Comparison of ENCODE assay signal across 1 cellular context in the genomic region with DNA sequence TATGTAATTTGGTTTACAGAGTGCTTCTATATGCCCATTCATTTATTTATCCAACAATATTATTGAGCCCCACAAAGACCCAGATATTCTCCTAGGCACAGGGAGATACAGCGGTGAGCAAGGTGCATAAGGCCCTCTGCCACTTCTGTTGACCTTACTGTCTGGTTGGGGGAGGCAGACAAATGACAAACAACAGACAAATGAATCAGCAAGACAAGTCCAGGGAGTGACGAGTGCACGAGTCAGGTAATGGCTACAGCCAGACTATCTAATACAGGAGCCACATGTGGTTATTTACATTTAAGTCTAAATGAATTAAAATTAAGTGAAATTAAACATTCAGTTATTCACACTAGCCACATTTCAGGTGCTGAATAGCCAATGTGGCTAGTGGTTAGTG.
A peak's percentile ranks its signal among the peaks of the same experiment; 100 is the strongest.
TF ChIP-seq lines count a peak whose summit lies in the region.

No MANE protein-coding gene starts in this region.

TF ChIP-seq in HepG2, 621 proteins besides CTCF, POLR2A, EP300 and RAD21 (continued from another document and continues in another):
- TF ChIP-seq, protein P1, sequence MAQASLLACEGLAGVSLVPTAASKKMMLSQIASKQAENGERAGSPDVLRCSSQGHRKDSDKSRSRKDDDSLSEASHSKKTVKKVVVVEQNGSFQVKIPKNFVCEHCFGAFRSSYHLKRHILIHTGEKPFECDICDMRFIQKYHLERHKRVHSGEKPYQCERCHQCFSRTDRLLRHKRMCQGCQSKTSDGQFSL (CRISPR knock-in tag; IDR thresholded peaks at IDR 0.05), result peak; percentile 63; the same call in 1 of the 2 replicates
- TF ChIP-seq, protein P2, sequence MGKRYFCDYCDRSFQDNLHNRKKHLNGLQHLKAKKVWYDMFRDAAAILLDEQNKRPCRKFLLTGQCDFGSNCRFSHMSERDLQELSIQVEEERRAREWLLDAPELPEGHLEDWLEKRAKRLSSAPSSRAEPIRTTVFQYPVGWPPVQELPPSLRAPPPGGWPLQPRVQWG (CRISPR knock-in tag; IDR thresholded peaks at IDR 0.05; ENCODE audit: borderline replicate concordance, low read depth), result no peak
- TF ChIP-seq, protein P3, sequence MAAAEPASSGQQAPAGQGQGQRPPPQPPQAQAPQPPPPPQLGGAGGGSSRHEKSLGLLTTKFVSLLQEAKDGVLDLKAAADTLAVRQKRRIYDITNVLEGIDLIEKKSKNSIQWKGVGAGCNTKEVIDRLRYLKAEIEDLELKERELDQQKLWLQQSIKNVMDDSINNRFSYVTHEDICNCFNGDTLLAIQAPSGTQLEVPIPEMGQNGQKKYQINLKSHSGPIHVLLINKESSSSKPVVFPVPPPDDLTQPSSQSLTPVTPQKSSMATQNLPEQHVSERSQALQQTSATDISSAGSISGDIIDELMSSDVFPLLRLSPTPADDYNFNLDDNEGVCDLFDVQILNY (CRISPR knock-in tag; conservative IDR thresholded peaks at IDR 0.05), result no peak
- TF ChIP-seq GATAD2A (CRISPR knock-in tag; IDR thresholded peaks at IDR 0.05), result 0 out of 2 replicates have a peak, but pooled peaks have one; percentile 26
- TF ChIP-seq HNF4G (IDR thresholded peaks at IDR 0.05; ENCODE audit: borderline replicate concordance, low read depth, low read length), result no peak
- TF ChIP-seq HNF4G (CRISPR knock-in tag; IDR thresholded peaks at IDR 0.05; ENCODE audit: borderline replicate concordance, low read depth), result no peak
- TF ChIP-seq SOX6 (IDR thresholded peaks at IDR 0.05), result no peak
- TF ChIP-seq SOX6 (CRISPR knock-in tag; IDR thresholded peaks at IDR 0.05), result peak; percentile 33; the same call in 1 of the 2 replicates
- TF ChIP-seq, protein P4, sequence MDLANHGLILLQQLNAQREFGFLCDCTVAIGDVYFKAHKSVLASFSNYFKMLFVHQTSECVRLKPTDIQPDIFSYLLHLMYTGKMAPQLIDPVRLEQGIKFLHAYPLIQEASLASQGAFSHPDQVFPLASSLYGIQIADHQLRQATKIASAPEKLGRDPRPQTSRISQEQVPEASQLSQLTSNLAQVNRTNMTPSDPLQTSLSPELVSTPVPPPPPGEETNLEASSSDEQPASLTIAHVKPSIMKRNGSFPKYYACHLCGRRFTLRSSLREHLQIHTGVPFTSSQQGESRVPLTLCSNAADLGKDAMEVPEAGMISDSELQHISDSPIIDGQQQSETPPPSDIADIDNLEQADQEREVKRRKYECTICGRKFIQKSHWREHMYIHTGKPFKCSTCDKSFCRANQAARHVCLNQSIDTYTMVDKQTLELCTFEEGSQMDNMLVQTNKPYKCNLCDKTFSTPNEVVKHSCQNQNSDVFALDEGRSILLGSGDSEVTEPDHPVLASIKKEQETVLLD (CRISPR knock-in tag; IDR thresholded peaks at IDR 0.05; ENCODE audit: low read depth), result no peak
- TF ChIP-seq, protein P5, sequence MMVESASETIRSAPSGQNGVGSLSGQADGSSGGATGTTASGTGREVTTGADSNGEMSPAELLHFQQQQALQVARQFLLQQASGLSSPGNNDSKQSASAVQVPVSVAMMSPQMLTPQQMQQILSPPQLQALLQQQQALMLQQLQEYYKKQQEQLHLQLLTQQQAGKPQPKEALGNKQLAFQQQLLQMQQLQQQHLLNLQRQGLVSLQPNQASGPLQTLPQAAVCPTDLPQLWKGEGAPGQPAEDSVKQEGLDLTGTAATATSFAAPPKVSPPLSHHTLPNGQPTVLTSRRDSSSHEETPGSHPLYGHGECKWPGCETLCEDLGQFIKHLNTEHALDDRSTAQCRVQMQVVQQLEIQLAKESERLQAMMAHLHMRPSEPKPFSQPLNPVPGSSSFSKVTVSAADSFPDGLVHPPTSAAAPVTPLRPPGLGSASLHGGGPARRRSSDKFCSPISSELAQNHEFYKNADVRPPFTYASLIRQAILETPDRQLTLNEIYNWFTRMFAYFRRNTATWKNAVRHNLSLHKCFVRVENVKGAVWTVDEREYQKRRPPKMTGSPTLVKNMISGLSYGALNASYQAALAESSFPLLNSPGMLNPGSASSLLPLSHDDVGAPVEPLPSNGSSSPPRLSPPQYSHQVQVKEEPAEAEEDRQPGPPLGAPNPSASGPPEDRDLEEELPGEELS (CRISPR knock-in tag; IDR thresholded peaks at IDR 0.05), result 0 out of 2 replicates have a peak, but pooled peaks have one; percentile 33
- no peak for TF ChIP-seq HES4 (CRISPR knock-in tag; IDR thresholded peaks at IDR 0.05; ENCODE audit: borderline replicate concordance)
- TF ChIP-seq, protein P6, sequence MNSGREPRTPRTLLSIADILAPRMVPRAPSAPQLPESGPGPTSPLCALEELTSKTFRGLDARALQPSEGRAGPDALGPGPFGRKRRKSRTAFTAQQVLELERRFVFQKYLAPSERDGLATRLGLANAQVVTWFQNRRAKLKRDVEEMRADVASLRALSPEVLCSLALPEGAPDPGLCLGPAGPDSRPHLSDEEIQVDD (CRISPR knock-in tag; IDR thresholded peaks at IDR 0.05; ENCODE audit: borderline replicate concordance), result no peak
- TF ChIP-seq FOSL2 (CRISPR knock-in tag; IDR thresholded peaks at IDR 0.05), result peak; percentile 87
- TF ChIP-seq SAP130 (CRISPR knock-in tag; IDR thresholded peaks at IDR 0.05; ENCODE audit: low read depth), result peak; percentile 51
- TF ChIP-seq GABPB1 (CRISPR knock-in tag; IDR thresholded peaks at IDR 0.05), result no peak
- TF ChIP-seq KAT8 (CRISPR knock-in tag; IDR thresholded peaks at IDR 0.05), result no peak
- TF ChIP-seq ZNF550 (CRISPR knock-in tag; IDR thresholded peaks at IDR 0.05; ENCODE audit: borderline replicate concordance), result no peak
- no peak for TF ChIP-seq ZNF326 (CRISPR knock-in tag; IDR thresholded peaks at IDR 0.05; ENCODE audit: borderline replicate concordance)
- TF ChIP-seq, protein P7, sequence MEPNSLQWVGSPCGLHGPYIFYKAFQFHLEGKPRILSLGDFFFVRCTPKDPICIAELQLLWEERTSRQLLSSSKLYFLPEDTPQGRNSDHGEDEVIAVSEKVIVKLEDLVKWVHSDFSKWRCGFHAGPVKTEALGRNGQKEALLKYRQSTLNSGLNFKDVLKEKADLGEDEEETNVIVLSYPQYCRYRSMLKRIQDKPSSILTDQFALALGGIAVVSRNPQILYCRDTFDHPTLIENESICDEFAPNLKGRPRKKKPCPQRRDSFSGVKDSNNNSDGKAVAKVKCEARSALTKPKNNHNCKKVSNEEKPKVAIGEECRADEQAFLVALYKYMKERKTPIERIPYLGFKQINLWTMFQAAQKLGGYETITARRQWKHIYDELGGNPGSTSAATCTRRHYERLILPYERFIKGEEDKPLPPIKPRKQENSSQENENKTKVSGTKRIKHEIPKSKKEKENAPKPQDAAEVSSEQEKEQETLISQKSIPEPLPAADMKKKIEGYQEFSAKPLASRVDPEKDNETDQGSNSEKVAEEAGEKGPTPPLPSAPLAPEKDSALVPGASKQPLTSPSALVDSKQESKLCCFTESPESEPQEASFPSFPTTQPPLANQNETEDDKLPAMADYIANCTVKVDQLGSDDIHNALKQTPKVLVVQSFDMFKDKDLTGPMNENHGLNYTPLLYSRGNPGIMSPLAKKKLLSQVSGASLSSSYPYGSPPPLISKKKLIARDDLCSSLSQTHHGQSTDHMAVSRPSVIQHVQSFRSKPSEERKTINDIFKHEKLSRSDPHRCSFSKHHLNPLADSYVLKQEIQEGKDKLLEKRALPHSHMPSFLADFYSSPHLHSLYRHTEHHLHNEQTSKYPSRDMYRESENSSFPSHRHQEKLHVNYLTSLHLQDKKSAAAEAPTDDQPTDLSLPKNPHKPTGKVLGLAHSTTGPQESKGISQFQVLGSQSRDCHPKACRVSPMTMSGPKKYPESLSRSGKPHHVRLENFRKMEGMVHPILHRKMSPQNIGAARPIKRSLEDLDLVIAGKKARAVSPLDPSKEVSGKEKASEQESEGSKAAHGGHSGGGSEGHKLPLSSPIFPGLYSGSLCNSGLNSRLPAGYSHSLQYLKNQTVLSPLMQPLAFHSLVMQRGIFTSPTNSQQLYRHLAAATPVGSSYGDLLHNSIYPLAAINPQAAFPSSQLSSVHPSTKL (CRISPR knock-in tag; IDR thresholded peaks at IDR 0.05), result peak; percentile 67
- TF ChIP-seq MIXL1 (CRISPR knock-in tag; IDR thresholded peaks at IDR 0.05), result 0 out of 2 replicates have a peak, but pooled peaks have one; percentile 20
- TF ChIP-seq SCMH1 (CRISPR knock-in tag; IDR thresholded peaks at IDR 0.05; ENCODE audit: borderline replicate concordance), result no peak
- peak; percentile 50; the same call in 1 of the 2 replicates for TF ChIP-seq NFE2 (CRISPR knock-in tag; IDR thresholded peaks at IDR 0.05)
- TF ChIP-seq SP4 (CRISPR knock-in tag; IDR thresholded peaks at IDR 0.05), result no peak
- no peak for TF ChIP-seq PHF5A (CRISPR knock-in tag; IDR thresholded peaks at IDR 0.05; ENCODE audit: low read depth, unreplicated experiment)
- no peak for TF ChIP-seq ZNF17 (CRISPR knock-in tag; IDR thresholded peaks at IDR 0.05)
- TF ChIP-seq RXRB (CRISPR knock-in tag; IDR thresholded peaks at IDR 0.05; ENCODE audit: borderline replicate concordance), result 0 out of 2 replicates have a peak, but pooled peaks have one; percentile 21
- no peak for TF ChIP-seq ONECUT2 (CRISPR knock-in tag; IDR thresholded peaks at IDR 0.05)
- no peak for TF ChIP-seq ZC3H13 (CRISPR knock-in tag; IDR thresholded peaks at IDR 0.05)
- TF ChIP-seq MED8 (CRISPR knock-in tag; IDR thresholded peaks at IDR 0.05; ENCODE audit: insufficient replicate concordance), result no peak
- TF ChIP-seq, protein P8, sequence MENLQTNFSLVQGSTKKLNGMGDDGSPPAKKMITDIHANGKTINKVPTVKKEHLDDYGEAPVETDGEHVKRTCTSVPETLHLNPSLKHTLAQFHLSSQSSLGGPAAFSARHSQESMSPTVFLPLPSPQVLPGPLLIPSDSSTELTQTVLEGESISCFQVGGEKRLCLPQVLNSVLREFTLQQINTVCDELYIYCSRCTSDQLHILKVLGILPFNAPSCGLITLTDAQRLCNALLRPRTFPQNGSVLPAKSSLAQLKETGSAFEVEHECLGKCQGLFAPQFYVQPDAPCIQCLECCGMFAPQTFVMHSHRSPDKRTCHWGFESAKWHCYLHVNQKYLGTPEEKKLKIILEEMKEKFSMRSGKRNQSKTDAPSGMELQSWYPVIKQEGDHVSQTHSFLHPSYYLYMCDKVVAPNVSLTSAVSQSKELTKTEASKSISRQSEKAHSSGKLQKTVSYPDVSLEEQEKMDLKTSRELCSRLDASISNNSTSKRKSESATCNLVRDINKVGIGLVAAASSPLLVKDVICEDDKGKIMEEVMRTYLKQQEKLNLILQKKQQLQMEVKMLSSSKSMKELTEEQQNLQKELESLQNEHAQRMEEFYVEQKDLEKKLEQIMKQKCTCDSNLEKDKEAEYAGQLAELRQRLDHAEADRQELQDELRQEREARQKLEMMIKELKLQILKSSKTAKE (CRISPR knock-in tag; IDR thresholded peaks at IDR 0.05; ENCODE audit: borderline replicate concordance), result peak; percentile 88
- TF ChIP-seq, protein P9, sequence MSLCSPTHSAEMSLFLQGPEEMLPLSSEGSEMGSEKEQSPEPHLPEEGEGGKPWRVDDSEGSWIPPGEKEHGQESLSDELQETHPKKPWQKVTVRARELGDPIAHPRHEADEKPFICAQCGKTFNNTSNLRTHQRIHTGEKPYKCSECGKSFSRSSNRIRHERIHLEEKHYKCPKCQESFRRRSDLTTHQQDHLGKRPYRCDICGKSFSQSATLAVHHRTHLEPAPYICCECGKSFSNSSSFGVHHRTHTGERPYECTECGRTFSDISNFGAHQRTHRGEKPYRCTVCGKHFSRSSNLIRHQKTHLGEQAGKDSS (CRISPR knock-in tag; IDR thresholded peaks at IDR 0.05; ENCODE audit: borderline replicate concordance, low read depth), result no peak
- no peak for TF ChIP-seq HCFC1 (IDR thresholded peaks at IDR 0.05; ENCODE audit: low read depth, low read length)
- no peak for TF ChIP-seq NFYB (CRISPR knock-in tag; IDR thresholded peaks at IDR 0.05)
- TF ChIP-seq ZNF251 (CRISPR knock-in tag; IDR thresholded peaks at IDR 0.05), result no peak
- TF ChIP-seq, protein P10, sequence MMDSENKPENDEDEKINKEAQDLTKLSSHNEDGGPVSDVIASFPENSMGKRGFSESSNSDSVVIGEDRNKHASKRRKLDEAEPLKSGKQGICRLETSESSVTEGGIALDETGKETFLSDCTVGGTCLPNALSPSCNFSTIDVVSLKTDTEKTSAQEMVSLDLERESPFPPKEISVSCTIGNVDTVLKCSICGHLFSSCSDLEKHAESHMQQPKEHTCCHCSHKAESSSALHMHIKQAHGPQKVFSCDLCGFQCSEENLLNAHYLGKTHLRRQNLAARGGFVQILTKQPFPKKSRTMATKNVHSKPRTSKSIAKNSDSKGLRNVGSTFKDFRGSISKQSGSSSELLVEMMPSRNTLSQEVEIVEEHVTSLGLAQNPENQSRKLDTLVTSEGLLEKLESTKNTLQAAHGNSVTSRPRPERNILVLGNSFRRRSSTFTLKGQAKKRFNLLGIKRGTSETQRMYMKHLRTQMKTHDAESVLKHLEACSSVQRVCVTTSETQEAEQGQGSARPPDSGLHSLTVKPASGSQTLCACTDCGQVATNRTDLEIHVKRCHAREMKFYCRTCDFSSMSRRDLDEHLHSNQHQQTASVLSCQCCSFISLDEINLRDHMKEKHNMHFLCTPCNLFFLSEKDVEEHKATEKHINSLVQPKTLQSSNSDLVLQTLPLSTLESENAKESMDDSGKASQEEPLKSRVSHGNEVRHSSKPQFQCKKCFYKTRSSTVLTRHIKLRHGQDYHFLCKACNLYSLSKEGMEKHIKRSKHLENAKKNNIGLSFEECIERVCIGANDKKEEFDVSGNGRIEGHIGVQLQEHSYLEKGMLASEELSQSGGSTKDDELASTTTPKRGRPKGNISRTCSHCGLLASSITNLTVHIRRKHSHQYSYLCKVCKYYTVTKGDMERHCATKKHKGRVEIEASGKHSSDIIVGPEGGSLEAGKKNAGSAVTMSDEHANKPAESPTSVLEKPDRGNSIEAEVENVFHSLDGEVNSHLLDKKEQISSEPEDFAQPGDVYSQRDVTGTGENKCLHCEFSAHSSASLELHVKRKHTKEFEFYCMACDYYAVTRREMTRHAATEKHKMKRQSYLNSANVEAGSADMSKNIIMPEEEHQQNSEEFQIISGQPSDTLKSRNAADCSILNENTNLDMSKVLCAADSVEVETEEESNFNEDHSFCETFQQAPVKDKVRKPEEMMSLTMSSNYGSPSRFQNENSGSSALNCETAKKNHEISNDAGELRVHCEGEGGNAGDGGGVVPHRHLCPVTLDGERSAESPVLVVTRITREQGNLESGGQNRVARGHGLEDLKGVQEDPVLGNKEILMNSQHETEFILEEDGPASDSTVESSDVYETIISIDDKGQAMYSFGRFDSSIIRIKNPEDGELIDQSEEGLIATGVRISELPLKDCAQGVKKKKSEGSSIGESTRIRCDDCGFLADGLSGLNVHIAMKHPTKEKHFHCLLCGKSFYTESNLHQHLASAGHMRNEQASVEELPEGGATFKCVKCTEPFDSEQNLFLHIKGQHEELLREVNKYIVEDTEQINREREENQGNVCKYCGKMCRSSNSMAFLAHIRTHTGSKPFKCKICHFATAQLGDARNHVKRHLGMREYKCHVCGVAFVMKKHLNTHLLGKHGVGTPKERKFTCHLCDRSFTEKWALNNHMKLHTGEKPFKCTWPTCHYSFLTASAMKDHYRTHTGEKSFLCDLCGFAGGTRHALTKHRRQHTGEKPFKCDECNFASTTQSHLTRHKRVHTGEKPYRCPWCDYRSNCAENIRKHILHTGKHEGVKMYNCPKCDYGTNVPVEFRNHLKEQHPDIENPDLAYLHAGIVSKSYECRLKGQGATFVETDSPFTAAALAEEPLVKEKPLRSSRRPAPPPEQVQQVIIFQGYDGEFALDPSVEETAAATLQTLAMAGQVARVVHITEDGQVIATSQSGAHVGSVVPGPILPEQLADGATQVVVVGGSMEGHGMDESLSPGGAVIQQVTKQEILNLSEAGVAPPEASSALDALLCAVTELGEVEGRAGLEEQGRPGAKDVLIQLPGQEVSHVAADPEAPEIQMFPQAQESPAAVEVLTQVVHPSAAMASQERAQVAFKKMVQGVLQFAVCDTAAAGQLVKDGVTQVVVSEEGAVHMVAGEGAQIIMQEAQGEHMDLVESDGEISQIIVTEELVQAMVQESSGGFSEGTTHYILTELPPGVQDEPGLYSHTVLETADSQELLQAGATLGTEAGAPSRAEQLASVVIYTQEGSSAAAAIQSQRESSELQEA (CRISPR knock-in tag; IDR thresholded peaks at IDR 0.05; ENCODE audit: not compliant biosample characterization), result no peak
- no peak for TF ChIP-seq ZNF678 (CRISPR knock-in tag; IDR thresholded peaks at IDR 0.05)
- no peak for TF ChIP-seq NAIF1 (CRISPR knock-in tag; IDR thresholded peaks at IDR 0.05; ENCODE audit: borderline replicate concordance)
